Comparison of ENCODE assay signal across 36 cellular contexts in the genomic region with DNA sequence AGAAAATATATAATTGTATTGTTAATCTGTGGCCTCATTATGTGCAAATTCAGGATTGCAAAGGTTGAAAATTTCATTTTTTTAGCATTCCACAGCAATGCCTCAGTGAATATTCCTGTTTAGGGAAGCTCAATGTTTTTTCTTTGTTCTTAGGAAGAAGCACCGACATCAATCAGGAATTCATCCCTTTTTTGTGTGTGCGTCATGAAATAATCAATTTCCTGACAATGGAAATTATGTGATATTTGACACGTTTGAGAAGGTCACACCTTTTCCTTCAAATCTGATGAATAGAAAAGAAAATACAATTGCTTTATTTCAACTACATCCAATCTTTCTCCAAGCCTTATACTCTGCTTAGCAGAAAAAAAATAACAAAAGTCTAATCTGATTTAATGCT.
"Had no signal": no experiment of that assay in that cellular context is flagged by ENCODE, and none has a peak within 500 bp of the region (broad histone marks: within the 10 kb centered on the region; RNA-seq: fewer than 3 reads in every experiment).

No MANE protein-coding gene starts in this region.

- H3K27me3 Mint-ChIP-seq: activated B cell treated with CpG ODN at 0.5 μM for 24 hours; activated CD4-positive, alpha-beta memory T cell treated with anti-CD3 and anti-CD28 coated beads for 36 hours; activated CD4-positive, alpha-beta T cell treated with anti-CD3 and anti-CD28 coated beads, Interleukin-2, amount 10 ng/mL, durations not matched to agents 24 days and 14 days; activated CD8-positive, alpha-beta T cell treated with anti-CD3 and anti-CD28 coated beads for 36 hours; activated naive CD8-positive, alpha-beta T cell treated with anti-CD3 and anti-CD28 coated beads for 36 hours; activated T-helper 17 cell treated with anti-CD3 and anti-CD28 coated beads, Interleukin-2, amount 50 U/mL, for 72 hours had no signal

- H3K27me3 ChIP-seq: ascending aorta, cardiac muscle cell had no signal

- H3K9me3 ChIP-seq: ascending aorta had no signal

- H3K9me3 Mint-ChIP-seq: activated B cell treated with CpG ODN at 0.5 μM for 24 hours; activated CD4-positive, alpha-beta T cell treated with anti-CD3 and anti-CD28 coated beads, Interleukin-2, amount 10 ng/mL, durations not matched to agents 24 days and 14 days; activated naive CD4-positive, alpha-beta T cell treated with anti-CD3 and anti-CD28 coated beads for 36 hours; activated T-helper 1 cell treated with anti-CD3 and anti-CD28 coated beads, Interleukin-12 subunit alpha, Interleukin-12 subunit beta, Interleukin-2, Interleukin-4 antibody, amounts not matched to agents 30 ng/mL and 10 ng/mL and 1 ng/mL, durations not matched to agents 14 hours and 24 hours and 36 hours; brain; T-helper 1 cell treated with Interleukin-12 subunit alpha and Interleukin-12 subunit beta and Interleukin-4 antibody, amounts not matched to agents 30 μg/mL and 1 μg/mL, for 36 hours; T-helper 2 cell treated with Interferon-gamma antibody and Interleukin-4, amounts not matched to agents 5 μg/mL and 100 μg/mL, for 36 hours had no signal

- H3K4me1 Mint-ChIP-seq: activated B cell treated with CpG ODN at 0.5 μM for 24 hours; activated CD4-positive, alpha-beta T cell treated with anti-CD3 and anti-CD28 coated beads, Interleukin-2, amount 10 ng/mL, durations not matched to agents 24 days and 14 days; activated naive CD8-positive, alpha-beta T cell treated with anti-CD3 and anti-CD28 coated beads for 36 hours; activated T-helper 17 cell treated with anti-CD3 and anti-CD28 coated beads, Interleukin-2, amount 50 U/mL, for 72 hours had no signal

- FAIRE-seq: bronchial epithelial cell, TTC549 had no signal

- H3K27ac Mint-ChIP-seq: activated B cell treated with CpG ODN at 0.5 μM for 24 hours; activated CD4-positive, alpha-beta memory T cell treated with anti-CD3 and anti-CD28 coated beads for 36 hours; activated CD4-positive, alpha-beta T cell treated with anti-CD3 and anti-CD28 coated beads, Interleukin-2, amount 10 ng/mL, durations not matched to agents 24 days and 14 days; activated CD8-positive, alpha-beta T cell treated with anti-CD3 and anti-CD28 coated beads for 36 hours; activated naive CD4-positive, alpha-beta T cell treated with anti-CD3 and anti-CD28 coated beads for 36 hours; activated naive CD4-positive, alpha-beta T cell treated with anti-CD3 and anti-CD28 coated beads, Interleukin-2, amount 50 U/mL, for 72 hours; activated naive CD8-positive, alpha-beta T cell treated with anti-CD3 and anti-CD28 coated beads for 36 hours; activated T-cell treated with anti-CD3 and anti-CD28 coated beads, Interleukin-2, amount 50 U/mL, for 72 hours; activated T-helper 1 cell treated with anti-CD3 and anti-CD28 coated beads, Interleukin-12 subunit alpha, Interleukin-12 subunit beta, Interleukin-2, Interleukin-4 antibody, amounts not matched to agents 30 ng/mL and 10 ng/mL and 1 ng/mL, durations not matched to agents 14 hours and 24 hours and 36 hours; activated T-helper 17 cell treated with anti-CD3 and anti-CD28 coated beads, Interleukin-2, amount 50 U/mL, for 72 hours; brain; T-helper 1 cell treated with Interleukin-12 subunit alpha and Interleukin-12 subunit beta and Interleukin-4 antibody, amounts not matched to agents 30 μg/mL and 1 μg/mL, for 36 hours; T-helper 2 cell treated with Interferon-gamma antibody and Interleukin-4, amounts not matched to agents 5 μg/mL and 100 μg/mL, for 36 hours had no signal

- DNase-seq: activated B cell treated with CpG ODN at 0.5 μM for 24 hours; activated CD4-positive, alpha-beta memory T cell treated with anti-CD3 and anti-CD28 coated beads for 36 hours; activated CD4-positive, alpha-beta T cell treated with anti-CD3 and anti-CD28 coated beads for 4 hours; activated CD4-positive, alpha-beta T cell treated with anti-CD3 and anti-CD28 coated beads, Interleukin-2, amount 10 ng/mL, durations not matched to agents 24 days and 14 days; activated CD4-positive, alpha-beta T cell treated with anti-CD3 and anti-CD28 coated beads, Interleukin-2, amount 50 U/mL, for 1 hour; activated CD4-positive, alpha-beta T cell treated with anti-CD3 and anti-CD28 coated beads, Interleukin-2, amount 50 U/mL, for 4 hours; activated CD4-positive, CD25-positive, alpha-beta regulatory T cell treated with anti-CD3 and anti-CD28 coated beads, Interleukin-2, amount 50 U/mL, for 72 hours; activated CD8-positive, alpha-beta memory T cell treated with anti-CD3 and anti-CD28 coated beads, Interleukin-2, amount 50 U/mL, for 4 hours; activated CD8-positive, alpha-beta T cell treated with anti-CD3 and anti-CD28 coated beads for 36 hours; activated effector memory CD4-positive, alpha-beta T cell treated with anti-CD3 and anti-CD28 coated beads, Interleukin-2, amount 50 U/mL, for 16 hours; activated gamma-delta T cell treated with Interleukin-2 at 50 U/mL for 16 hours; activated naive CD4-positive, alpha-beta T cell; activated naive CD4-positive, alpha-beta T cell treated with anti-CD3 and anti-CD28 coated beads for 36 hours; activated naive CD4-positive, alpha-beta T cell treated with anti-CD3 and anti-CD28 coated beads, Interleukin-2, amount 50 U/mL, for 16 hours; activated naive CD8-positive, alpha-beta T cell treated with anti-CD3 and anti-CD28 coated beads for 36 hours; activated T-cell treated with anti-CD3 and anti-CD28 coated beads for 4 hours; activated T-cell treated with anti-CD3 and anti-CD28 coated beads, Interleukin-2, amount 50 U/mL, for 1 hour; activated T-cell treated with anti-CD3 and anti-CD28 coated beads, Interleukin-2, amount 50 U/mL, for 4 hours; activated T-cell treated with anti-CD3 and anti-CD28 coated beads, Interleukin-2, amount 50 U/mL, for 72 hours; amygdala; anterior cingulate cortex; central memory CD4-positive, alpha-beta T cell; T-helper 1 cell; T-helper 2 cell; T-helper 9 cell had no signal

- H3K4me1 ChIP-seq: ascending aorta had no signal

- H3K4me3 ChIP-seq: ascending aorta, cardiac muscle cell had no signal

- H3K27ac ChIP-seq: ascending aorta, cardiac muscle cell, VCaP had no signal

- H3K4me3 Mint-ChIP-seq: activated B cell treated with CpG ODN at 0.5 μM for 24 hours; activated CD4-positive, alpha-beta memory T cell treated with anti-CD3 and anti-CD28 coated beads for 36 hours; activated CD4-positive, alpha-beta T cell treated with anti-CD3 and anti-CD28 coated beads, Interleukin-2, amount 10 ng/mL, durations not matched to agents 24 days and 14 days; activated CD8-positive, alpha-beta T cell treated with anti-CD3 and anti-CD28 coated beads for 36 hours; activated naive CD4-positive, alpha-beta T cell treated with anti-CD3 and anti-CD28 coated beads for 36 hours; activated naive CD8-positive, alpha-beta T cell treated with anti-CD3 and anti-CD28 coated beads for 36 hours; activated T-cell treated with anti-CD3 and anti-CD28 coated beads, Interleukin-2, amount 50 U/mL, for 4 hours; activated T-cell treated with anti-CD3 and anti-CD28 coated beads, Interleukin-2, amount 50 U/mL, for 72 hours; activated T-helper 1 cell treated with anti-CD3 and anti-CD28 coated beads, Interleukin-12 subunit alpha, Interleukin-12 subunit beta, Interleukin-2, Interleukin-4 antibody, amounts not matched to agents 30 ng/mL and 10 ng/mL and 1 ng/mL, durations not matched to agents 14 hours and 24 hours and 36 hours; activated T-helper 17 cell treated with anti-CD3 and anti-CD28 coated beads, Interleukin-2, amount 50 U/mL, for 72 hours; brain; T-helper 1 cell treated with Interleukin-12 subunit alpha and Interleukin-12 subunit beta and Interleukin-4 antibody, amounts not matched to agents 30 μg/mL and 1 μg/mL, for 36 hours; T-helper 2 cell treated with Interferon-gamma antibody and Interleukin-4, amounts not matched to agents 5 μg/mL and 100 μg/mL, for 36 hours had no signal

- H3K36me3 ChIP-seq: ascending aorta, cardiac muscle cell had no signal

- H3K36me3 Mint-ChIP-seq: activated CD4-positive, alpha-beta memory T cell treated with anti-CD3 and anti-CD28 coated beads for 36 hours; activated naive CD4-positive, alpha-beta T cell treated with anti-CD3 and anti-CD28 coated beads, Interleukin-2, amount 50 U/mL, for 72 hours; activated naive CD8-positive, alpha-beta T cell treated with anti-CD3 and anti-CD28 coated beads for 36 hours; brain had no signal
